Comparison of ENCODE assay signal across 19 cellular contexts in genomic region chr12:92073123-92073522, GRCh38.
"Had no signal": no experiment of that assay in that cellular context is flagged by ENCODE, and none has a peak within 500 bp of the region (broad histone marks: within the 10 kb centered on the region; RNA-seq: fewer than 3 reads in every experiment).

No MANE protein-coding gene starts in this region.

- H3K9me3 ChIP-seq: spleen, stomach, suprapubic skin, tibial nerve had no signal

- H3K4me1 Mint-ChIP-seq: immature natural killer cell had no signal

- H3K9me3 Mint-ChIP-seq: activated B cell treated with CpG ODN at 0.5 μM for 24 hours, immature natural killer cell, naive B cell had no signal

- H3K27ac Mint-ChIP-seq: activated B cell treated with CpG ODN at 0.5 μM for 24 hours; activated CD4-positive, alpha-beta memory T cell treated with anti-CD3 and anti-CD28 coated beads for 36 hours; activated CD8-positive, alpha-beta memory T cell treated with anti-CD3 and anti-CD28 coated beads, Interleukin-2, amount 10 ng/mL, durations not matched to agents 7 days and 5 days; naive B cell had no signal

- H3K4me3 Mint-ChIP-seq: activated B cell treated with CpG ODN at 0.5 μM for 24 hours; activated CD4-positive, alpha-beta memory T cell treated with anti-CD3 and anti-CD28 coated beads for 36 hours; activated CD8-positive, alpha-beta memory T cell treated with anti-CD3 and anti-CD28 coated beads, Interleukin-2, amount 10 ng/mL, durations not matched to agents 7 days and 5 days; immature natural killer cell; naive B cell had no signal

- ATAC-seq: activated CD8-positive, alpha-beta memory T cell treated with anti-CD3 and anti-CD28 coated beads, Interleukin-2, amount 10 ng/mL, durations not matched to agents 7 days and 5 days; foreskin keratinocyte; left lobe of liver; SK-N-SH treated with all-trans-retinoic acid at 6 μM for 48 hours had no signal

- H3K36me3 Mint-ChIP-seq: naive B cell had no signal

- H3K27me3 Mint-ChIP-seq: activated B cell treated with CpG ODN at 0.5 μM for 24 hours; activated CD4-positive, alpha-beta memory T cell treated with anti-CD3 and anti-CD28 coated beads for 36 hours; activated CD8-positive, alpha-beta memory T cell treated with anti-CD3 and anti-CD28 coated beads, Interleukin-2, amount 10 ng/mL, durations not matched to agents 7 days and 5 days; naive B cell had no signal

- DNase-seq: activated B cell treated with CpG ODN at 0.5 μM for 24 hours; activated CD4-positive, alpha-beta memory T cell treated with anti-CD3 and anti-CD28 coated beads for 36 hours; activated CD4-positive, alpha-beta T cell treated with anti-CD3 and anti-CD28 coated beads for 4 hours; activated CD8-positive, alpha-beta memory T cell treated with anti-CD3 and anti-CD28 coated beads, Interleukin-2, amount 10 ng/mL, durations not matched to agents 7 days and 5 days; activated T-cell treated with anti-CD3 and anti-CD28 coated beads for 4 hours; central memory CD4-positive, alpha-beta T cell; dermis blood vessel endothelial cell; effector CD8-positive, alpha-beta T cell; foreskin keratinocyte; immature natural killer cell; naive B cell; spleen; stimulated activated CD4-positive, alpha-beta T cell treated with anti-CD3 and anti-CD28 coated beads, Interleukin-4, amount 100 ng/mL, for 4 hours; stomach; T-helper 9 cell had no signal
